1 cellular context compared by ENCODE assay signal in genomic region chr2:122692400-122693083, GRCh38.
TF ChIP-seq lines count a peak whose summit lies in the region.

No MANE protein-coding gene starts in this region.

TF ChIP-seq in SK-N-SH, 30 proteins besides CTCF, POLR2A, EP300 and RAD21 (continued from another document):
- no peak for TF ChIP-seq JUND (IDR thresholded peaks at IDR 0.05)
- no peak for TF ChIP-seq REST (IDR thresholded peaks at IDR 0.05; ENCODE audit: low read depth, low read length)
- no peak for TF ChIP-seq TEAD4 (IDR thresholded peaks at IDR 0.05; ENCODE audit: borderline replicate concordance, insufficient read depth)
- TF ChIP-seq EZH2phosphoT487 (IDR thresholded peaks at IDR 0.05; ENCODE audit: borderline replicate concordance, low read depth) = no peak
- TF ChIP-seq ELF1 (IDR thresholded peaks at IDR 0.05) = no peak
- TF ChIP-seq FOXM1 (IDR thresholded peaks at IDR 0.05; ENCODE audit: low read depth) = no peak
- no peak for TF ChIP-seq MXI1 (IDR thresholded peaks at IDR 0.05; ENCODE audit: low read depth, low read length)
- TF ChIP-seq, protein P1, sequence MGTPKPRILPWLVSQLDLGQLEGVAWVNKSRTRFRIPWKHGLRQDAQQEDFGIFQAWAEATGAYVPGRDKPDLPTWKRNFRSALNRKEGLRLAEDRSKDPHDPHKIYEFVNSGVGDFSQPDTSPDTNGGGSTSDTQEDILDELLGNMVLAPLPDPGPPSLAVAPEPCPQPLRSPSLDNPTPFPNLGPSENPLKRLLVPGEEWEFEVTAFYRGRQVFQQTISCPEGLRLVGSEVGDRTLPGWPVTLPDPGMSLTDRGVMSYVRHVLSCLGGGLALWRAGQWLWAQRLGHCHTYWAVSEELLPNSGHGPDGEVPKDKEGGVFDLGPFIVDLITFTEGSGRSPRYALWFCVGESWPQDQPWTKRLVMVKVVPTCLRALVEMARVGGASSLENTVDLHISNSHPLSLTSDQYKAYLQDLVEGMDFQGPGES (IDR thresholded peaks at IDR 0.05; ENCODE audit: low read depth, low read length) = no peak
- no peak for TF ChIP-seq PBX3 (IDR thresholded peaks at IDR 0.05)
- TF ChIP-seq FOXJ3 (CRISPR knock-in tag; IDR thresholded peaks at IDR 0.05) = no peak
- TF ChIP-seq GABPA (IDR thresholded peaks at IDR 0.05; ENCODE audit: low read depth) = no peak
- no peak for TF ChIP-seq GATA2 (CRISPR knock-in tag; IDR thresholded peaks at IDR 0.05)
- no peak for TF ChIP-seq TAF1 (IDR thresholded peaks at IDR 0.05; ENCODE audit: borderline replicate concordance, low read depth, low read length)
- no peak for TF ChIP-seq SMC3 (IDR thresholded peaks at IDR 0.05; ENCODE audit: low read depth, low read length)
- TF ChIP-seq, protein P2, sequence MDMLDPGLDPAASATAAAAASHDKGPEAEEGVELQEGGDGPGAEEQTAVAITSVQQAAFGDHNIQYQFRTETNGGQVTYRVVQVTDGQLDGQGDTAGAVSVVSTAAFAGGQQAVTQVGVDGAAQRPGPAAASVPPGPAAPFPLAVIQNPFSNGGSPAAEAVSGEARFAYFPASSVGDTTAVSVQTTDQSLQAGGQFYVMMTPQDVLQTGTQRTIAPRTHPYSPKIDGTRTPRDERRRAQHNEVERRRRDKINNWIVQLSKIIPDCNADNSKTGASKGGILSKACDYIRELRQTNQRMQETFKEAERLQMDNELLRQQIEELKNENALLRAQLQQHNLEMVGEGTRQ (IDR thresholded peaks at IDR 0.05; ENCODE audit: borderline replicate concordance, low read depth, low read length) = no peak
- TF ChIP-seq FOSL2 (IDR thresholded peaks at IDR 0.05; ENCODE audit: borderline replicate concordance, low read depth) = no peak
- no peak for TF ChIP-seq SIN3A (IDR thresholded peaks at IDR 0.05; ENCODE audit: borderline replicate concordance, low read depth, low read length)
